In the genomic region with DNA sequence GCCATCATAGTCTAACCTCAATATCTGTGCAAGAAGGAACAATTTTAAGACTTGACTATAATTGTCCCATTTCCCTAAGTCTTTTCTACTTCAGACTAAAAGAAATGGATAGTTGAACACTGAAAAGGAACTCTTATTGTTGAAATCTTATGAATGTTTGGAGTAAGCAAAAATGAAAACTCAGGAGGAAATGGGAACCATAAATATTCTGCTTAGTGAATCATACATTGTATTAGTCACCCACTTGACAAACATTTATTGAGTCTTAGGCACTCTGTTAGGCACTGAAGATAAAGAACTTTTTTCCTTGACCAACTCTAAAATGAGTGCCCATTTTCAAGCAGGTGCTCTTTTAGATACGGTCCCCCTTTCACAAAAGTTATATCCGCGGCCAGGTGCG, we compare ENCODE assay signal across 17 cellular contexts. TPM values are rescaled to one million over a fixed set of nuclear protein-coding genes. Genes with fewer than 3 reads are reported as not detected.
A peak's percentile ranks its signal among the peaks of the same experiment; 100 is the strongest.
DNase-seq lines count a peak whose midpoint lies in the region; ATAC-seq and TF ChIP-seq lines count a peak whose summit lies in the region.
"Had no signal": no experiment of that assay in that cellular context is flagged by ENCODE, and none has a peak within 500 bp of the region (broad histone marks: within the 10 kb centered on the region; RNA-seq: fewer than 3 reads in every experiment).

No MANE protein-coding gene starts in this region.

- peak; percentile 42 for ATAC-seq in upper lobe of right lung
- ATAC-seq: heart right ventricle had no signal

- intact Hi-C loops in upper lobe of right lung (cut with DNase I), result no loop called here

- DNase-seq in SIG-M5 treated with dmso at 0.1 percent for 504 hours (lab: John Stamatoyannopoulos, UW; ENCODE audit: unreplicated experiment) (peak; percentile 7), SIG-M5 (lab: John Stamatoyannopoulos, UW) (no peak), RWPE1 (ENCODE audit: low spot score) (peak; percentile 33), fibroblast of peridontal ligament (ENCODE audit: extremely low read depth) (peak; percentile 52), upper lobe of right lung (no peak), dedifferentiated amniotic fluid mesenchymal stem cell (ENCODE audit: extremely low spot score) (no peak), activated T-cell treated with anti-CD3 and anti-CD28 coated beads for 4 hours (no peak), medulla oblongata (ENCODE audit: extremely low spot score) (no peak)
- DNase-seq: activated CD8-positive, alpha-beta memory T cell treated with anti-CD3 and anti-CD28 coated beads, Interleukin-2, amount 50 U/mL, for 4 hours; DND-41; H9; heart right ventricle; NCI-H1417; NCI-H510A treated with DMSO at 0.1 percent for 48 hours had no signal

- H3K27me3 ChIP-seq in upper lobe of right lung, result no peaks in the 10 kb centered on the region
- H3K27me3 ChIP-seq: neutrophil, SJSA1 had no signal

- TF ChIP-seq CTCF in RWPE1 (conservative IDR thresholded peaks at IDR 0.05; ENCODE audit: low read depth) (no peak), upper lobe of right lung (IDR thresholded peaks at IDR 0.05) (no peak)

- no peaks in the 10 kb centered on the region for H3K36me3 ChIP-seq in upper lobe of right lung
- H3K36me3 ChIP-seq: heart right ventricle, neutrophil, SJSA1 had no signal

- no peaks in the 10 kb centered on the region for H3K9me3 ChIP-seq in upper lobe of right lung
- H3K9me3 ChIP-seq: heart right ventricle, neutrophil, SJSA1 had no signal

- H3K4me3 ChIP-seq in upper lobe of right lung, result no peak overlapping the region
- H3K4me3 ChIP-seq: heart right ventricle, SJSA1 had no signal

- POLR2A ChIA-PET in RWPE1 (lab: Yijun Ruan, JAX; ENCODE audit: low non-redundant PET), result no interaction called here

- H3K4me1 ChIP-seq in upper lobe of right lung, result no peaks in the 10 kb centered on the region

- H3K27ac ChIP-seq in RWPE1, result no peak overlapping the region
- no peak overlapping the region for H3K27ac ChIP-seq in upper lobe of right lung
- H3K27ac ChIP-seq: neutrophil, SJSA1 had no signal

- CTCF ChIA-PET in RWPE1 (lab: Yijun Ruan, JAX), result no interaction called here

RNA-seq across cellular contexts. Expression of a gene that starts 8.7 kb away (rescaled TPM):
- 0.55 TPM for total RNA-seq in upper lobe of right lung
- total RNA-seq: lung microvascular endothelial cell had no signal

RNA-seq across cellular contexts. Expression of a gene that starts 50.6 kb away (rescaled TPM):
- 19.5 TPM for total RNA-seq in upper lobe of right lung

Comparison
In these comparisons a context has a peak if more than half of its experiments do, and no peak if none do; other contexts are left out.
1. DNase-seq: peak in SIG-M5 treated with dmso at 0.1 percent for 504 hours (single experiment), RWPE1 (single experiment) and fibroblast of peridontal ligament (single experiment); none in SIG-M5 (single experiment), upper lobe of right lung (single experiment), dedifferentiated amniotic fluid mesenchymal stem cell (single experiment), activated T-cell treated with anti-CD3 and anti-CD28 coated beads for 4 hours (single experiment) and medulla oblongata (single experiment).